14 cellular contexts compared by ENCODE assay signal in genomic region chr17:17732892-17733670, GRCh38. TPM values are rescaled to one million over a fixed set of nuclear protein-coding genes. Genes with fewer than 3 reads are reported as not detected.
DNase-seq lines count a peak whose midpoint lies in the region; FAIRE-seq and TF ChIP-seq lines count a peak whose summit lies in the region.
"Had no signal": no experiment of that assay in that cellular context is flagged by ENCODE, and none has a peak within 500 bp of the region (broad histone marks: within the 10 kb centered on the region; RNA-seq: fewer than 3 reads in every experiment).

No MANE protein-coding gene starts in this region.

- no peak overlapping the region for H3K9ac ChIP-seq in adipocyte (ENCODE audit: low read length)

- H3K4me1 ChIP-seq in adipocyte (ENCODE audit: control insufficient read depth, insufficient read depth, low read length) (no peaks in the 10 kb centered on the region), small intestine (ENCODE audit: control insufficient read depth in 2 of 2, insufficient read depth in 1 of 2, low read depth in 1 of 2, low read length in 1 of 2) (peaks cover 0 to 5% of the 10 kb centered on the region in 2 donors)

- no peaks in the 10 kb centered on the region for H3K27me3 Mint-ChIP-seq in progenitor cell of endocrine pancreas

- H3K4me3 ChIP-seq in adipocyte (ENCODE audit: low read length) (no peak overlapping the region), small intestine (ENCODE audit: low read depth in 1 of 2, low read length in 2 of 2) (no peak overlapping the region)
- H3K4me3 ChIP-seq: left lung had no signal

- H3K27ac Mint-ChIP-seq in progenitor cell of endocrine pancreas = peak overlapping the region; percentile 54

- H3K36me3 ChIP-seq in adipocyte (ENCODE audit: control insufficient read depth, insufficient read depth, low read length, severe bottlenecking) (no peaks in the 10 kb centered on the region), small intestine (ENCODE audit: control insufficient read depth in 2 of 2, insufficient read depth in 2 of 2, low read length in 2 of 2) (no peaks in the 10 kb centered on the region)

- peaks cover 15% of the 10 kb centered on the region for H3K4me1 Mint-ChIP-seq in progenitor cell of endocrine pancreas (ENCODE audit: low read depth)

- 83 to 86% (median 84%) methylated on average over 9 of the region's 9 CpGs for WGBS in small intestine, 3 donors

- DNase-seq in EH (ENCODE audit: low read depth) (peak; percentile 86), adipocyte (ENCODE audit: low read depth) (peak; percentile 59), fibroblast of peridontal ligament (ENCODE audit: extremely low read depth) (peak; percentile 75), progenitor cell of endocrine pancreas (ENCODE audit: low spot score, unreplicated experiment) (no peak), NCI-H510A treated with DMSO at 0.1 percent for 48 hours (lab: John Stamatoyannopoulos, UW) (no peak), SK-N-DZ (ENCODE audit: low spot score) (no peak), small intestine (no peak), SHP77 (lab: John Stamatoyannopoulos, UW) (no peak)
- DNase-seq: activated CD4-positive, alpha-beta T cell treated with anti-CD3 and anti-CD28 coated beads, Interleukin-2, amount 50 U/mL, for 1 hour; activated naive CD4-positive, alpha-beta T cell treated with Interleukin-2 at 50 U/mL for 16 hours; Kasumi-1; left lung; NCI-H345 had no signal

- peaks cover 1% of the 10 kb centered on the region for H3K36me3 Mint-ChIP-seq in progenitor cell of endocrine pancreas (ENCODE audit: insufficient read depth)

- no peaks in the 10 kb centered on the region for H3K9me3 Mint-ChIP-seq in progenitor cell of endocrine pancreas (ENCODE audit: low read depth)

- no peak for TF ChIP-seq CTCF in progenitor cell of endocrine pancreas (IDR thresholded peaks at IDR 0.05; ENCODE audit: unreplicated experiment)

- H3K27ac ChIP-seq in small intestine (ENCODE audit: low read depth in 1 of 2, low read length in 1 of 2) = no peak overlapping the region
- H3K27ac ChIP-seq: left lung had no signal

- H3K4me3 Mint-ChIP-seq in progenitor cell of endocrine pancreas (ENCODE audit: low read depth) = no peak overlapping the region

- H3K27me3 ChIP-seq in adipocyte (replicated peaks; ENCODE audit: control insufficient read depth, insufficient read depth, low read length) (no peaks in the 10 kb centered on the region), small intestine (ENCODE audit: control insufficient read depth in 2 of 2, insufficient read depth in 2 of 2, low read length in 2 of 2) (no peaks in the 10 kb centered on the region)
- H3K27me3 ChIP-seq: left lung had no signal

- FAIRE-seq in small intestine (lab: Jason Lieb, UNC) = no peak
- FAIRE-seq: endometrium had no signal

- H3K9me3 ChIP-seq in adipocyte (ENCODE audit: control insufficient read depth, low read length) = no peaks in the 10 kb centered on the region
- H3K9me3 ChIP-seq in small intestine (ENCODE audit: control insufficient read depth, low read depth) = no peaks in the 10 kb centered on the region
- H3K9me3 ChIP-seq: left lung had no signal

RNA-seq across cellular contexts. Expression of gene RAI1, which starts 51.8 kb away (rescaled TPM):
- 69.0 and 75.0 TPM in 2 replicates for total RNA-seq in progenitor cell of endocrine pancreas
- 18.2 and 22.8 TPM in 2 replicates for polyA plus RNA-seq in SK-N-DZ (2014; cell fraction: cytosol; rRNA removed)
- polyA plus RNA-seq in SK-N-DZ (2014; cell fraction: nucleus; rRNA removed) = 38.5 and 70.0 TPM in 2 replicates
- 1 to 10 TPM; 2.4 to 9.3 (median 3.1) TPM for polyA plus RNA-seq in small intestine

Comparison
In these comparisons a context has a peak if more than half of its experiments do, and no peak if none do; other contexts are left out.
1. DNase-seq: peak in EH (single experiment), adipocyte (single experiment) and fibroblast of peridontal ligament (single experiment); none in progenitor cell of endocrine pancreas (single experiment), NCI-H510A treated with DMSO at 0.1 percent for 48 hours (single experiment), SK-N-DZ (single experiment), small intestine (single experiment) and SHP77 (0 of 2).